In genomic region chr17:19883537-19884215, GRCh38 we compare ENCODE assay signal across 2 cellular contexts.
A peak's percentile ranks its signal among the peaks of the same experiment; 100 is the strongest.
TF ChIP-seq lines count a peak whose summit lies in the region.

No MANE protein-coding gene starts in this region.

TF ChIP-seq in IMR-90, 13 proteins besides CTCF, POLR2A, EP300 and RAD21:
- no peak for TF ChIP-seq USF2 (IDR thresholded peaks at IDR 0.05; ENCODE audit: low read depth, low read length)
- TF ChIP-seq RCOR1 (IDR thresholded peaks at IDR 0.05; ENCODE audit: insufficient replicate concordance, low read length), result no peak
- TF ChIP-seq MAZ (IDR thresholded peaks at IDR 0.05; ENCODE audit: borderline replicate concordance, low read depth, low read length), result no peak
- TF ChIP-seq NFE2L2 (IDR thresholded peaks at IDR 0.05; ENCODE audit: low read depth, low read length), result no peak
- TF ChIP-seq FOS (IDR thresholded peaks at IDR 0.05; ENCODE audit: low read depth, low read length), result no peak
- TF ChIP-seq MXI1 (IDR thresholded peaks at IDR 0.05; ENCODE audit: borderline replicate concordance, low read depth, low read length), result no peak
- no peak for TF ChIP-seq ELK1 (IDR thresholded peaks at IDR 0.05; ENCODE audit: borderline replicate concordance, low read depth, low read length)
- TF ChIP-seq MAFK (IDR thresholded peaks at IDR 0.05; ENCODE audit: low read depth, low read length), result no peak
- no peak for TF ChIP-seq CHD1 (IDR thresholded peaks at IDR 0.05; ENCODE audit: low read depth, low read length)
- no peak for TF ChIP-seq RFX5 (IDR thresholded peaks at IDR 0.05; ENCODE audit: low read depth, low read length)
- no peak for TF ChIP-seq CEBPB (IDR thresholded peaks at IDR 0.05; ENCODE audit: low read depth, low read length)
- TF ChIP-seq SMC3 (IDR thresholded peaks at IDR 0.05; ENCODE audit: low read depth, low read length), result no peak
- TF ChIP-seq BHLHE40 (IDR thresholded peaks at IDR 0.05; ENCODE audit: low read depth, low read length), result no peak

TF ChIP-seq in K562, 482 proteins besides CTCF, POLR2A, EP300 and RAD21:
- no peak for TF ChIP-seq E2F4 (CRISPR knock-in tag; IDR thresholded peaks at IDR 0.05; ENCODE audit: low read depth)
- TF ChIP-seq TRIM24 (IDR thresholded peaks at IDR 0.05), result no peak
- no peak for TF ChIP-seq POLR3G (IDR thresholded peaks at IDR 0.05; ENCODE audit: extremely low read depth, insufficient read length, insufficient replicate concordance)
- TF ChIP-seq L3MBTL2 (IDR thresholded peaks at IDR 0.05), result 0 out of 2 replicates have a peak, but pooled peaks have one; percentile 2
